In the genomic region with DNA sequence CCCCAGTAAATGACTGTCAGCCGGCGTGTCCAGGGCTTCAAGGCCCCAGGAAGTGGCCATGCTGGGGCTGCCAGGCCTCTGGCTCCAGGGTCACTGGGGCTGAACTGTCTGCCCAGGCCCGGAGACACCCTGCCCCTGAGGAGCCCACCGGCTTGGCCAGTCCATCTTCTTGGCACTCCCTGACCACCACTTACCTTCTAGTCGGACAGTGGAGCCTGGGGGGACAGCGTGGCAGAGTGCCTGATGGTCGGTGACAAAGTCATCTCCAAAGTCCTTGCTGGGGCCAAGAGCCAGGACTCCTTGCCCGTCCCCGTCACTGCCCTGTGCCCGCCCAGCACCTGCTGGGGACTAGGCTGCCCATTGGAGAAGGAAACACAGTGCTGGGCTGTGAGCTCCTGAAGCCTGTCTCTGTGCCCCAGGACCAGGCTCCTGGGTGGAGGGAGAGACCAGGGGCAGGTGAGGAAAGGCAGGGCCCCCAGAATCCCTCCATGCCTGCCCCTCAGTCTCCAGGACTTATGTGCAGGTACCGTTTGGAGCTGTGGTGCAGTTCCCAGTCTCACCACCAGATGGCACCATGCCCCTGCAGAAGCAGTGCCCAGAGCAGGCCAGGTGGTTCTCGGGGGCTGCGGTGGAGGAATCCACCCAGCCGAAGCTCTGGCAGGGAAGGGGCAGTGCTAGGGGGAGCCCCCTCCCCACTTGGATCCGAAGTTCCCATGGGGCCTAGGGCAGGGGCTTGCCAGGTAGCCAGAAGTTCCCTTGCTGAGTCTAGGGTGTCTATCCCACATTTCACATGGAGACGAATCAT, we compare ENCODE assay signal across 8 cellular contexts. TPM values are rescaled to one million over a fixed set of nuclear protein-coding genes. Genes with fewer than 3 reads are reported as not detected.
DNase-seq lines count a peak whose midpoint lies in the region; ATAC-seq and TF ChIP-seq lines count a peak whose summit lies in the region.

No MANE protein-coding gene starts in this region.

- H3K27ac ChIP-seq in DOHH2 (ENCODE audit: low read depth, low read length) (no peak overlapping the region), Karpas-422 (ENCODE audit: low read length) (no peak overlapping the region), SK-N-MC (no peak overlapping the region)

- H3K36me3 ChIP-seq in DOHH2 (ENCODE audit: control insufficient read depth, low read length) (no peaks in the 10 kb centered on the region), Karpas-422 (ENCODE audit: insufficient read depth, low read length) (no peaks in the 10 kb centered on the region), SK-N-MC (ENCODE audit: insufficient read depth, low read length) (no peaks in the 10 kb centered on the region)

- 0 out of 2 replicates have a peak, but pooled peaks cover 3% of the 10 kb centered on the region for H3K27me3 ChIP-seq in DOHH2 (ENCODE audit: control insufficient read depth, low read length)
- H3K27me3 ChIP-seq in Karpas-422 (ENCODE audit: low read length) = no peaks in the 10 kb centered on the region

- H3K4me3 Mint-ChIP-seq in activated naive CD4-positive, alpha-beta T cell treated with anti-CD3 and anti-CD28 coated beads for 36 hours = no peak overlapping the region
- no peak overlapping the region for H3K4me3 Mint-ChIP-seq in glutamatergic neuron (ENCODE audit: unreplicated experiment)
- no peak overlapping the region for H3K4me3 Mint-ChIP-seq in type B pancreatic cell

- H3K4me1 Mint-ChIP-seq in activated naive CD4-positive, alpha-beta T cell treated with anti-CD3 and anti-CD28 coated beads for 36 hours (ENCODE audit: low read depth) = no peaks in the 10 kb centered on the region
- H3K4me1 Mint-ChIP-seq in glutamatergic neuron (ENCODE audit: low read depth, unreplicated experiment) = peaks cover 11% of the 10 kb centered on the region
- H3K4me1 Mint-ChIP-seq in type B pancreatic cell (ENCODE audit: unreplicated experiment) = peaks cover 8% of the 10 kb centered on the region

- H2AFZ ChIP-seq in Karpas-422 (ENCODE audit: low read length) = no peak overlapping the region

- H3K9me3 Mint-ChIP-seq in activated naive CD4-positive, alpha-beta T cell treated with anti-CD3 and anti-CD28 coated beads for 36 hours = no peaks in the 10 kb centered on the region
- H3K9me3 Mint-ChIP-seq in glutamatergic neuron (ENCODE audit: unreplicated experiment) (peaks cover 8% of the 10 kb centered on the region), type B pancreatic cell (no peaks in the 10 kb centered on the region)

- no peak for ATAC-seq in GM18907 (IDR thresholded peaks at IDR 0.05; ENCODE audit: unreplicated experiment)

- H3K9me3 ChIP-seq in DOHH2 (ENCODE audit: control insufficient read depth, insufficient read depth, low read length) (no peaks in the 10 kb centered on the region; the same call in 1 of the 2 replicates), Karpas-422 (ENCODE audit: low read length) (no peaks in the 10 kb centered on the region), SK-N-MC (ENCODE audit: low read depth, low read length) (no peaks in the 10 kb centered on the region)

- no peaks in the 10 kb centered on the region for H3K36me3 Mint-ChIP-seq in activated naive CD4-positive, alpha-beta T cell treated with anti-CD3 and anti-CD28 coated beads for 36 hours (ENCODE audit: low read depth)
- H3K36me3 Mint-ChIP-seq in glutamatergic neuron (ENCODE audit: unreplicated experiment) (no peaks in the 10 kb centered on the region), type B pancreatic cell (no peaks in the 10 kb centered on the region)

- H4K20me1 ChIP-seq in DOHH2 (ENCODE audit: control insufficient read depth, insufficient read depth, low read depth, low read length) (no peaks in the 10 kb centered on the region), Karpas-422 (ENCODE audit: insufficient read depth, low read depth, low read length) (no peaks in the 10 kb centered on the region)

- H3F3A ChIP-seq in DOHH2 (ENCODE audit: control insufficient read depth, insufficient read depth) = no peaks in the 10 kb centered on the region

- H3K9me2 ChIP-seq in DOHH2 (replicated peaks; ENCODE audit: control insufficient read depth, low read length) (no peaks in the 10 kb centered on the region), Karpas-422 (replicated peaks; ENCODE audit: insufficient read depth, low read length) (no peaks in the 10 kb centered on the region)

- H3K4me2 ChIP-seq in DOHH2 (ENCODE audit: low read length) (no peak overlapping the region), Karpas-422 (ENCODE audit: low read depth, low read length, poor library complexity, severe bottlenecking) (no peak overlapping the region)

- H3K27ac Mint-ChIP-seq in activated naive CD4-positive, alpha-beta T cell treated with anti-CD3 and anti-CD28 coated beads for 36 hours = no peak overlapping the region
- no peak overlapping the region for H3K27ac Mint-ChIP-seq in glutamatergic neuron (ENCODE audit: unreplicated experiment)
- no peak overlapping the region for H3K27ac Mint-ChIP-seq in type B pancreatic cell

- intact Hi-C loops in activated naive CD4-positive, alpha-beta T cell treated with anti-CD3 and anti-CD28 coated beads for 36 hours (cut with micrococcal nuclease) = loop anchor here (1.0 to 2.0 kb wide), 4 partner anchors 81 to 300 kb away; partner anchors contain the start of gene RTN4R

- H3K4me1 ChIP-seq in DOHH2 (ENCODE audit: control insufficient read depth, low read length) (no peaks in the 10 kb centered on the region), Karpas-422 (ENCODE audit: low read length) (no peaks in the 10 kb centered on the region)

- H3K79me2 ChIP-seq in DOHH2 (ENCODE audit: control insufficient read depth, low read length) (no peaks in the 10 kb centered on the region), Karpas-422 (ENCODE audit: low read length) (no peaks in the 10 kb centered on the region)

- H3K4me3 ChIP-seq in DOHH2 (ENCODE audit: low read length) = no peak overlapping the region
- no peak overlapping the region for H3K4me3 ChIP-seq in Karpas-422 (ENCODE audit: low read length)
- H3K4me3 ChIP-seq in SK-N-MC = no peak overlapping the region

- no peak overlapping the region for H3K9ac ChIP-seq in Karpas-422 (ENCODE audit: low read length)
- no peak overlapping the region for H3K9ac ChIP-seq in SK-N-MC (ENCODE audit: insufficient read length)

- H3K27me3 Mint-ChIP-seq in activated naive CD4-positive, alpha-beta T cell treated with anti-CD3 and anti-CD28 coated beads for 36 hours (ENCODE audit: low read depth) = peaks cover 3% of the 10 kb centered on the region
- H3K27me3 Mint-ChIP-seq in glutamatergic neuron (ENCODE audit: unreplicated experiment) (peaks cover 5% of the 10 kb centered on the region), type B pancreatic cell (no peaks in the 10 kb centered on the region)

- TF ChIP-seq CTCF in DOHH2 (IDR thresholded peaks at IDR 0.05; ENCODE audit: low read depth, low read length, poor library complexity, severe bottlenecking) (peak; percentile 94), glutamatergic neuron (IDR thresholded peaks at IDR 0.05; ENCODE audit: partially characterized antibody, unreplicated experiment) (peak; percentile 100), type B pancreatic cell (conservative IDR thresholded peaks at IDR 0.05) (peak; percentile 99)

- DNase-seq in Karpas-422 (peak; percentile 94), SK-N-MC (ENCODE audit: low read depth, low spot score) (peak; percentile 56), glutamatergic neuron (peak; percentile 94), pons (ENCODE audit: low spot score) (peak; percentile 42), type B pancreatic cell (ENCODE audit: extremely low spot score, unreplicated experiment) (peak; percentile 93)
- DNase-seq in activated naive CD4-positive, alpha-beta T cell treated with anti-CD3 and anti-CD28 coated beads for 36 hours = peak; percentile 90

- CTCF ChIA-PET in activated naive CD4-positive, alpha-beta T cell treated with anti-CD3 and anti-CD28 coated beads for 36 hours (lab: Charles Lee) = interaction anchor here (0.5 to 1.5 kb wide), 15 partner anchors 11 to 300 kb away, joined by 3 to 13 read pairs (median 4); no protein-coding TSS in a partner anchor

RNA-seq across cellular contexts. Expression of gene CCDC188, which starts 6.0 kb away (rescaled TPM):
- not detected in 2 replicates for total RNA-seq in Karpas-422 (2014; rRNA removed; shearing (Covaris generic); ENCODE audit: low replicate concordance)
- total RNA-seq in activated naive CD4-positive, alpha-beta T cell treated with anti-CD3 and anti-CD28 coated beads for 36 hours = not detected
- total RNA-seq in glutamatergic neuron (ENCODE audit: unreplicated experiment) (0.54 TPM), type B pancreatic cell (ENCODE audit: low replicate concordance) (2.6 and 4.3 TPM in 2 replicates)

RNA-seq across cellular contexts. Expression of gene ZDHHC8, which starts 25.2 kb away (rescaled TPM):
- total RNA-seq in Karpas-422 (2014; rRNA removed; shearing (Covaris generic); ENCODE audit: low replicate concordance) = 8.9 and 11.5 TPM in 2 replicates
- total RNA-seq in activated naive CD4-positive, alpha-beta T cell treated with anti-CD3 and anti-CD28 coated beads for 36 hours = 10 to 100 TPM; 26.4 to 31.3 TPM
- total RNA-seq in glutamatergic neuron (ENCODE audit: unreplicated experiment) (119 TPM), type B pancreatic cell (ENCODE audit: low replicate concordance) (55.2 and 73.6 TPM in 2 replicates)

RNA-seq across cellular contexts. Expression of gene TRMT2A, which starts 39.8 kb away (rescaled TPM):
- total RNA-seq in Karpas-422 (2014; rRNA removed; shearing (Covaris generic); ENCODE audit: low replicate concordance) = 54.8 and 130 TPM in 2 replicates
- 10 to 100 TPM; 51.8 to 57.9 TPM for total RNA-seq in activated naive CD4-positive, alpha-beta T cell treated with anti-CD3 and anti-CD28 coated beads for 36 hours
- 62.1 TPM for total RNA-seq in glutamatergic neuron (ENCODE audit: unreplicated experiment)
- 57.7 and 64.8 TPM in 2 replicates for total RNA-seq in type B pancreatic cell (ENCODE audit: low replicate concordance)

RNA-seq across cellular contexts. Expression of gene RANBP1, which starts 40.9 kb away (rescaled TPM):
- total RNA-seq in Karpas-422 (2014; rRNA removed; shearing (Covaris generic); ENCODE audit: low replicate concordance) = 133 and 205 TPM in 2 replicates
- total RNA-seq in activated naive CD4-positive, alpha-beta T cell treated with anti-CD3 and anti-CD28 coated beads for 36 hours = 100 to 1,000 TPM; 445 to 455 TPM
- total RNA-seq in glutamatergic neuron (ENCODE audit: unreplicated experiment) = 144 TPM
- 129 and 235 TPM in 2 replicates for total RNA-seq in type B pancreatic cell (ENCODE audit: low replicate concordance)

Comparison
In these comparisons a context has a peak if more than half of its experiments do, and no peak if none do; other contexts are left out.
1. DNase-seq: peak in every context shown above with its lines; median percentile 94 in Karpas-422; 94 in glutamatergic neuron; 93 in type B pancreatic cell; 90 in activated naive CD4-positive, alpha-beta T cell treated with anti-CD3 and anti-CD28 coated beads for 36 hours; 56 in SK-N-MC; 42 in pons.